In genomic region chr16:11949527-11949926, GRCh38 we compare ENCODE assay signal across 10 cellular contexts. TPM values are rescaled to one million over a fixed set of nuclear protein-coding genes. Genes with fewer than 3 reads are reported as not detected.
DNase-seq lines count a peak whose midpoint lies in the region; ATAC-seq and TF ChIP-seq lines count a peak whose summit lies in the region.
"Had no signal": no experiment of that assay in that cellular context is flagged by ENCODE, and none has a peak within 500 bp of the region (broad histone marks: within the 10 kb centered on the region; RNA-seq: fewer than 3 reads in every experiment).

No MANE protein-coding gene starts in this region.

- H3K4me3 ChIP-seq in fibroblast of the aortic adventitia (ENCODE audit: low read depth, low read length) = no peak overlapping the region
- H3K4me3 ChIP-seq: skin epidermis had no signal

- DNase-seq in DMS 273 treated with DMSO at 0.1 percent for 48 hours (lab: John Stamatoyannopoulos, UW) (peak; percentile 35), NAMALWA (ENCODE audit: low spot score) (peak; percentile 80), SW480 (ENCODE audit: low spot score) (peak; percentile 72), fibroblast of the aortic adventitia (ENCODE audit: low read depth) (peak; percentile 61), occipital lobe (lab: John Stamatoyannopoulos, UW) (peak; percentile 6)

- peak; percentile 58 for ATAC-seq in GM19468 (IDR thresholded peaks at IDR 0.05; ENCODE audit: extremely low read depth, unreplicated experiment)
- no peak for ATAC-seq in GM19397 (IDR thresholded peaks at IDR 0.05; ENCODE audit: unreplicated experiment)
- ATAC-seq in GM21576 (IDR thresholded peaks at IDR 0.05; ENCODE audit: unreplicated experiment) = no peak

- peak; percentile 45 for TF ChIP-seq CTCF in fibroblast of the aortic adventitia (IDR thresholded peaks at IDR 0.05; ENCODE audit: insufficient read depth, low read length)

RNA-seq across cellular contexts. Expression of gene NPIPB2, which starts 7.7 kb away (rescaled TPM):
- total RNA-seq in fibroblast of the aortic adventitia (ENCODE audit: low replicate concordance) (0.63 and 1.6 TPM in 2 replicates), occipital lobe (0.78 TPM)

RNA-seq across cellular contexts. Expression of gene TNFRSF17, which starts 15.5 kb away (rescaled TPM):
- total RNA-seq in fibroblast of the aortic adventitia (ENCODE audit: low replicate concordance) = not detected in 2 replicates
- not detected for total RNA-seq in occipital lobe
- total RNA-seq: T-helper 2 cell treated with Interferon-gamma antibody and Interleukin-4, amounts not matched to agents 100 ng/mL and 5 ng/mL, for 36 hours had no signal

RNA-seq across cellular contexts. Expression of gene SNX29, which starts 27.0 kb away (rescaled TPM):
- total RNA-seq in fibroblast of the aortic adventitia (ENCODE audit: low replicate concordance) (19.0 and 29.7 TPM in 2 replicates), occipital lobe (13.6 TPM)

RNA-seq across cellular contexts. Expression of gene GSPT1, which starts 33.8 kb away (rescaled TPM):
- total RNA-seq in fibroblast of the aortic adventitia (ENCODE audit: low replicate concordance) (106 and 126 TPM in 2 replicates), occipital lobe (75.2 TPM)

Comparison
In these comparisons a context has a peak if more than half of its experiments do, and no peak if none do; other contexts are left out.
1. DNase-seq: peak in every context shown above with its lines; median percentile 80 in NAMALWA; 72 in SW480; 61 in fibroblast of the aortic adventitia; 35 in DMS 273 treated with DMSO at 0.1 percent for 48 hours; 6 in occipital lobe.